In genomic region chr9:15299374-15299939, GRCh38 we compare ENCODE assay signal across 9 cellular contexts. TPM values are rescaled to one million over a fixed set of nuclear protein-coding genes. Genes with fewer than 3 reads are reported as not detected.
DNase-seq lines count a peak whose midpoint lies in the region; ATAC-seq, FAIRE-seq and TF ChIP-seq lines count a peak whose summit lies in the region.
"Had no signal": no experiment of that assay in that cellular context is flagged by ENCODE, and none has a peak within 500 bp of the region (broad histone marks: within the 10 kb centered on the region; RNA-seq: fewer than 3 reads in every experiment).

No MANE protein-coding gene starts in this region.

- no peaks in the 10 kb centered on the region for H3K27me3 Mint-ChIP-seq in activated B cell treated with CpG ODN at 0.5 μM for 24 hours

- H3K36me3 Mint-ChIP-seq in activated B cell treated with CpG ODN at 0.5 μM for 24 hours (ENCODE audit: low read depth): peaks cover 4% of the 10 kb centered on the region

- no peaks in the 10 kb centered on the region for H3K9me3 ChIP-seq in ascending aorta
- H3K9me3 ChIP-seq in transverse colon: no peaks in the 10 kb centered on the region

- peak overlapping the region; percentile 22 for H3K4me3 Mint-ChIP-seq in activated B cell treated with CpG ODN at 0.5 μM for 24 hours

- H3K4me1 Mint-ChIP-seq in activated B cell treated with CpG ODN at 0.5 μM for 24 hours: peaks cover 54% of the 10 kb centered on the region

- POLR2A ChIA-PET in activated B cell treated with CpG ODN at 0.5 μM for 24 hours (lab: Charles Lee): interaction anchor here (0.6 to 1.0 kb wide), 2 partner anchors 11 to 314 kb away, joined by 3 to 6 read pairs; no protein-coding TSS in a partner anchor

- TF ChIP-seq EP300 in transverse colon (IDR thresholded peaks at IDR 0.05; ENCODE audit: low read depth): no peak

- no peak for TF ChIP-seq POLR2A in transverse colon (IDR thresholded peaks at IDR 0.05)

- H3K27ac Mint-ChIP-seq in activated B cell treated with CpG ODN at 0.5 μM for 24 hours: peak overlapping the region; percentile 81

- peak; percentile 93 for FAIRE-seq in GM18507 (lab: Jason Lieb, UNC)

- peak; percentile 73 for ATAC-seq in HG02840 (IDR thresholded peaks at IDR 0.05; ENCODE audit: low FRiP score, unreplicated experiment)
- peak; percentile 72 for ATAC-seq in activated B cell treated with CpG ODN at 0.5 μM for 24 hours (ENCODE audit: low read depth)

- 70 to 84% methylated on average over 6 of the region's 6 CpGs for WGBS in transverse colon (ENCODE audit: low coverage in 1 of 2), 2 donors

- H3K9me3 Mint-ChIP-seq in activated B cell treated with CpG ODN at 0.5 μM for 24 hours: peaks cover 3% of the 10 kb centered on the region

- H3K36me3 ChIP-seq in ascending aorta (no peaks in the 10 kb centered on the region), transverse colon (no peaks in the 10 kb centered on the region)
- H3K36me3 ChIP-seq: cardiac muscle cell had no signal

- DNase-seq in GM18507 (ENCODE audit: extremely low spot score, insufficient read length, low read depth) (no peak), activated B cell treated with CpG ODN at 0.5 μM for 24 hours (no peak), left kidney (ENCODE audit: low read depth, low spot score) (peak; percentile 13), ascending aorta (ENCODE audit: low spot score in 2 of 2) (no peak), transverse colon (no peak), glomerular visceral epithelial cell (ENCODE audit: extremely low spot score) (no peak), H4 (ENCODE audit: low spot score) (no peak)

- CTCF ChIA-PET in activated B cell treated with CpG ODN at 0.5 μM for 24 hours (lab: Charles Lee): no interaction called here

- H3K4me1 ChIP-seq in ascending aorta (peaks cover 10 to 21% of the 10 kb centered on the region in 2 donors), transverse colon (peaks cover 11 to 32% (median 23%) of the 10 kb centered on the region in 4 donors)

- intact Hi-C loops in activated B cell treated with CpG ODN at 0.5 μM for 24 hours (cut with micrococcal nuclease): loop anchor here (1.0 kb wide), 1 partner anchor 8 kb away; the partner anchor contains the start of gene TTC39B
- intact Hi-C loops in ascending aorta (cut with DNase I): loop anchor here (5.0 kb wide), 1 partner anchor 137 kb away; no protein-coding TSS in a partner anchor
- intact Hi-C loops in transverse colon (cut with DNase I; ENCODE audit: low total_unique reads): no loop called here

- in situ Hi-C loops in transverse colon (cut with MboI; ENCODE audit: low pct_ligation_motif_present in 1 of 4, low pct_unique_long_range_greater_than_20kb in 1 of 4, low sequenced_read_pairs in 3 of 4): loop anchor here in 1 of 4 donors (25.0 kb wide), 1 partner anchor 113 kb away; the partner anchor contains the start of gene SNAPC3

- H3K27ac ChIP-seq in ascending aorta (peak overlapping the region in 1 of 2 donors; percentile 92), transverse colon (peak overlapping the region in 2 of 4 donors; percentile 51 to 65)
- H3K27ac ChIP-seq: cardiac muscle cell had no signal

- H3K4me3 ChIP-seq in ascending aorta: no peak overlapping the region
- no peak overlapping the region for H3K4me3 ChIP-seq in transverse colon
- H3K4me3 ChIP-seq: cardiac muscle cell had no signal

- TF ChIP-seq CTCF in activated B cell treated with CpG ODN at 0.5 μM for 24 hours (IDR thresholded peaks at IDR 0.05) (no peak), ascending aorta (IDR thresholded peaks at IDR 0.05) (no peak), transverse colon (IDR thresholded peaks at IDR 0.05) (no peak)

- H3K27me3 ChIP-seq in ascending aorta (no peaks in the 10 kb centered on the region), transverse colon (no peaks in the 10 kb centered on the region)
- H3K27me3 ChIP-seq: cardiac muscle cell had no signal

RNA-seq across cellular contexts. Expression of gene TTC39B, which starts 7.6 kb away (rescaled TPM):
- total RNA-seq in activated B cell treated with CpG ODN at 0.5 μM for 24 hours (3.2 and 6.6 TPM in 2 replicates), ascending aorta (2.7 TPM), transverse colon (10 to 100 TPM; 23.3 to 62.8 (median 38.1) TPM)
- 4.5 and 7.7 TPM in 2 replicates for total RNA-seq in H4 (2014; rRNA removed; shearing (Covaris generic))
